Comparison of ENCODE assay signal across 8 cellular contexts in genomic region chr16:351804-352520, GRCh38. TPM values are rescaled to one million over a fixed set of nuclear protein-coding genes. Genes with fewer than 3 reads are reported as not detected.
DNase-seq lines count a peak whose midpoint lies in the region; ATAC-seq, FAIRE-seq and TF ChIP-seq lines count a peak whose summit lies in the region.

No MANE protein-coding gene starts in this region.

- peak overlapping the region; percentile 89 to 97 (median 92) for H3K4me3 Mint-ChIP-seq in brain

- no peak for FAIRE-seq in HepG2 (lab: Jason Lieb, UNC)

- H3K27me3 ChIP-seq in HepG2 (ENCODE audit: control insufficient read depth in 1 of 2, insufficient read depth in 2 of 2, low read length in 2 of 2) (no peaks in the 10 kb centered on the region), testis (no peaks in the 10 kb centered on the region)

- H3K4me1 Mint-ChIP-seq in brain: peaks cover 32% of the 10 kb centered on the region

- H3K4me2 ChIP-seq in HepG2 (ENCODE audit: low read depth, low read length): peak overlapping the region; percentile 74

- H3K36me3 ChIP-seq in HepG2 (replicated peaks in 1 of 2; ENCODE audit: control insufficient read depth in 1 of 2, insufficient read depth in 2 of 2, low read length in 2 of 2) (peaks cover 2 to 15% of the 10 kb centered on the region in 2 experiments; a peak in 4 of 5 replicates), testis (ENCODE audit: low read depth, missing control alignments) (no peaks in the 10 kb centered on the region)

- no peak overlapping the region for H2AFZ ChIP-seq in HepG2 (ENCODE audit: low read length)

- H3K9me3 Mint-ChIP-seq in brain: peaks cover 0 to 3% (median 0%) of the 10 kb centered on the region in 5 experiments

- in situ Hi-C loops in HepG2 (cut with HindIII; ENCODE audit: extremely low pct_ligation_motif_present, low pct_unique_long_range_greater_than_20kb): no loop called here

- no peak for TF ChIP-seq EP300 in HepG2 (IDR thresholded peaks at IDR 0.05; ENCODE audit: low read depth in 2 of 2, low read length in 2 of 2)
- no peak for TF ChIP-seq EP300 in HepG2 (CRISPR knock-in tag; IDR thresholded peaks at IDR 0.05; ENCODE audit: borderline replicate concordance)

- TF ChIP-seq RAD21 in HepG2 (CRISPR knock-in tag; IDR thresholded peaks at IDR 0.05): 0 out of 2 replicates have a peak, but pooled peaks have one; percentile 40

- H3K27ac ChIP-seq in HepG2 (ENCODE audit: extremely low read length, insufficient read depth, low read length) (peak overlapping the region; percentile 61), testis (peak overlapping the region in 1 of 2 donors; percentile 24)

- no peaks in the 10 kb centered on the region for H3K9me3 ChIP-seq in HepG2 (ENCODE audit: low read length)
- no peaks in the 10 kb centered on the region for H3K9me3 ChIP-seq in testis

- WGBS in HepG2 (ENCODE audit: low lambda C conversion rate): 2% methylated on average over 32 of the region's 95 CpGs
- WGBS in testis, 2 donors: 1 to 3% methylated on average over 4 to 44 of the region's 95 CpGs

- peak overlapping the region; percentile 77 to 93 (median 89) for H3K27ac Mint-ChIP-seq in brain

- TF ChIP-seq POLR2A in HepG2 (IDR thresholded peaks at IDR 0.05; ENCODE audit: insufficient read depth in 1 of 2, low read depth in 2 of 2, low read length in 2 of 2) (0 out of 4 replicates have a peak, but pooled peaks have one; percentile 15 to 25), testis (IDR thresholded peaks at IDR 0.05) (no peak)

- H3K79me2 ChIP-seq in HepG2 (ENCODE audit: insufficient read depth, low read length): peaks cover 46% of the 10 kb centered on the region

- intact Hi-C loops in HepG2 (cut with micrococcal nuclease; ENCODE audit: unreplicated experiment): no loop called here
- intact Hi-C loops in testis (cut with DNase I; ENCODE audit: low total_unique reads): no loop called here

- peak overlapping the region; percentile 86 for H3K9ac ChIP-seq in HepG2 (ENCODE audit: insufficient read depth, low read depth, low read length)

- peaks cover 74% of the 10 kb centered on the region for H3K4me1 ChIP-seq in HepG2 (ENCODE audit: insufficient read depth, low read length)
- no peaks in the 10 kb centered on the region for H3K4me1 ChIP-seq in testis

- H4K20me1 ChIP-seq in HepG2 (ENCODE audit: insufficient read depth, low read length): peaks cover 10% of the 10 kb centered on the region

- no peaks in the 10 kb centered on the region for H3K27me3 Mint-ChIP-seq in brain

- ATAC-seq in GM21717 (IDR thresholded peaks at IDR 0.05; ENCODE audit: unreplicated experiment) (peak; percentile 16), HepG2 (no peak)

- DNase-seq in M059J (ENCODE audit: low read depth): peak; percentile 25
- DNase-seq in HepG2 (ENCODE audit: low spot score): no peak
- DNase-seq in testis: no peak
- DNase-seq in NCI-H1105 (lab: John Stamatoyannopoulos, UW): no peak
- DNase-seq in NCI-H510A (lab: John Stamatoyannopoulos, UW): no peak

- CTCF ChIA-PET in HepG2 (lab: Yijun Ruan, JAX; ENCODE audit: low intra/inter-chr PET ratio, low total read pairs): no interaction called here

- H3K36me3 Mint-ChIP-seq in brain: peaks cover 15% of the 10 kb centered on the region

- H3K4me3 ChIP-seq in GM08714 (ENCODE audit: low read length) (peak overlapping the region; percentile 94), HepG2 (replicated peaks in 1 of 3; ENCODE audit: insufficient read depth in 1 of 3, low read depth in 2 of 3, low read length in 3 of 3) (peak overlapping the region; percentile 65 to 78 (median 67)), testis (peak overlapping the region; percentile 60 to 66)

- TF ChIP-seq CTCF in brain (conservative IDR thresholded peaks at IDR 0.05) (no peak), HepG2 (CRISPR knock-in tag; IDR thresholded peaks at IDR 0.05) (no peak), testis (IDR thresholded peaks at IDR 0.05) (no peak)

- POLR2A ChIA-PET in HepG2 (lab: Yijun Ruan, JAX): interaction anchor here (0.6 to 2.4 kb wide), 21 partner anchors 9 to 299 kb away, joined by 3 to 31 read pairs (median 5); partner anchors contain the start of genes DECR2, FAM234A, METTL26 and MRPL28

- BruUV-seq in HepG2 (replicated peaks; lab: Mats Ljungman, UMichigan): no TSS peak

RNA-seq across cellular contexts. Expression of gene AXIN1, which starts 0.6 kb away (rescaled TPM):
- 6.6 and 15.5 TPM in 2 replicates for total RNA-seq in M059J (2014; rRNA removed; shearing (Covaris generic))
- polyA plus RNA-seq in brain (ENCODE audit: insufficient read depth, low read depth, low replicate concordance) (21.6 TPM), HepG2 (2011; rRNA removed) (26.0 and 28.5 TPM in 2 replicates), testis (ENCODE audit: insufficient read depth, low read depth, low replicate concordance) (19.4 TPM)
- total RNA-seq in HepG2 (2016; rRNA removed; fragmentation: Illumina TruSeq; extraction: Trizol) (18.8 and 24.0 TPM in 2 replicates), testis (10 to 100 TPM; 30.6 to 32.0 TPM)
- 17.0 and 18.3 TPM in 2 replicates for total RNA-seq in HepG2 (2016; cell fraction: cytosol; rRNA removed; fragmentation: Illumina TruSeq; extraction: Trizol; ENCODE audit: low read depth)
- 14.2 and 23.9 TPM in 2 replicates for total RNA-seq in HepG2 (2016; cell fraction: insoluble cytoplasmic fraction; rRNA removed; fragmentation: Illumina TruSeq; extraction: Trizol)
- 32.6 and 32.8 TPM in 2 replicates for total RNA-seq in HepG2 (2016; cell fraction: membrane; rRNA removed; fragmentation: Illumina TruSeq; extraction: Trizol)
- 14.9 and 17.5 TPM in 2 replicates for total RNA-seq in HepG2 (2016; cell fraction: nucleus; rRNA removed; fragmentation: Illumina TruSeq; extraction: Trizol)
- polyA plus RNA-seq in HepG2 (2011; cell fraction: cytosol; rRNA removed): 37.0 and 44.7 TPM in 2 replicates
- 55.4 and 62.8 TPM in 2 replicates for polyA plus RNA-seq in HepG2 (2011; cell fraction: nucleus; rRNA removed)
- polyA plus RNA-seq in HepG2 (2012): 28.4 and 30.4 TPM in 2 replicates
- polyA plus RNA-seq in HepG2 (2016; cell fraction: cytosol; fragmentation: Illumina TruSeq; extraction: Trizol; ENCODE audit: low read depth): 8.5 and 8.8 TPM in 2 replicates
- polyA plus RNA-seq in HepG2 (2016; cell fraction: insoluble cytoplasmic fraction; fragmentation: Illumina TruSeq; extraction: Trizol; ENCODE audit: low read depth): 19.0 and 24.8 TPM in 2 replicates
- 22.0 and 23.4 TPM in 2 replicates for polyA plus RNA-seq in HepG2 (2016; cell fraction: membrane; fragmentation: Illumina TruSeq; extraction: Trizol; ENCODE audit: low read depth)
- polyA plus RNA-seq in HepG2 (2016; cell fraction: nucleus; fragmentation: Illumina TruSeq; extraction: Trizol; ENCODE audit: insufficient read depth, low read depth): 30.6 and 31.6 TPM in 2 replicates
- 10.4 and 24.0 TPM in 2 replicates for polyA minus RNA-seq in HepG2 (2011; rRNA and poly(A)+ RNA removed; ENCODE audit: low replicate concordance)
- 21.4 and 23.6 TPM in 2 replicates for polyA minus RNA-seq in HepG2 (2011; cell fraction: cytosol; rRNA and poly(A)+ RNA removed)
- polyA minus RNA-seq in HepG2 (2011; cell fraction: nucleus; rRNA and poly(A)+ RNA removed): 14.3 and 15.7 TPM in 2 replicates

RNA-seq across cellular contexts. Expression of gene MRPL28, which starts 18.4 kb away (rescaled TPM):
- 162 and 177 TPM in 2 replicates for total RNA-seq in M059J (2014; rRNA removed; shearing (Covaris generic))
- polyA plus RNA-seq in brain (ENCODE audit: insufficient read depth, low read depth, low replicate concordance): 147 TPM
- 114 and 128 TPM in 2 replicates for total RNA-seq in HepG2 (2016; rRNA removed; fragmentation: Illumina TruSeq; extraction: Trizol)
- 30.5 and 32.3 TPM in 2 replicates for total RNA-seq in HepG2 (2016; cell fraction: cytosol; rRNA removed; fragmentation: Illumina TruSeq; extraction: Trizol; ENCODE audit: low read depth)
- 115 and 131 TPM in 2 replicates for total RNA-seq in HepG2 (2016; cell fraction: insoluble cytoplasmic fraction; rRNA removed; fragmentation: Illumina TruSeq; extraction: Trizol)
- total RNA-seq in HepG2 (2016; cell fraction: membrane; rRNA removed; fragmentation: Illumina TruSeq; extraction: Trizol): 36.8 and 38.6 TPM in 2 replicates
- 35.6 and 38.6 TPM in 2 replicates for total RNA-seq in HepG2 (2016; cell fraction: nucleus; rRNA removed; fragmentation: Illumina TruSeq; extraction: Trizol)
- polyA plus RNA-seq in HepG2 (2011; rRNA removed): 121 and 135 TPM in 2 replicates
- polyA plus RNA-seq in HepG2 (2011; cell fraction: cytosol; rRNA removed): 141 and 211 TPM in 2 replicates
- 65.0 and 69.2 TPM in 2 replicates for polyA plus RNA-seq in HepG2 (2011; cell fraction: nucleus; rRNA removed)
- 50.0 and 56.2 TPM in 2 replicates for polyA plus RNA-seq in HepG2 (2012)
- 35.7 and 36.6 TPM in 2 replicates for polyA plus RNA-seq in HepG2 (2016; cell fraction: cytosol; fragmentation: Illumina TruSeq; extraction: Trizol; ENCODE audit: low read depth)
- polyA plus RNA-seq in HepG2 (2016; cell fraction: insoluble cytoplasmic fraction; fragmentation: Illumina TruSeq; extraction: Trizol; ENCODE audit: low read depth): 162 and 166 TPM in 2 replicates
- polyA plus RNA-seq in HepG2 (2016; cell fraction: membrane; fragmentation: Illumina TruSeq; extraction: Trizol; ENCODE audit: low read depth): 35.5 and 36.2 TPM in 2 replicates
- polyA plus RNA-seq in HepG2 (2016; cell fraction: nucleus; fragmentation: Illumina TruSeq; extraction: Trizol; ENCODE audit: insufficient read depth, low read depth): 85.4 and 90.0 TPM in 2 replicates
- polyA minus RNA-seq in HepG2 (2011; rRNA and poly(A)+ RNA removed; ENCODE audit: low replicate concordance): 51.3 and 73.8 TPM in 2 replicates
- 29.4 and 29.5 TPM in 2 replicates for polyA minus RNA-seq in HepG2 (2011; cell fraction: cytosol; rRNA and poly(A)+ RNA removed)
- polyA minus RNA-seq in HepG2 (2011; cell fraction: nucleus; rRNA and poly(A)+ RNA removed): 10.2 and 13.2 TPM in 2 replicates
- total RNA-seq in testis: 100 to 1,000 TPM; 108 to 119 TPM
- 161 TPM for polyA plus RNA-seq in testis (ENCODE audit: insufficient read depth, low read depth, low replicate concordance)

RNA-seq across cellular contexts. Expression of gene PGAP6, which starts 29.8 kb away (rescaled TPM):
- total RNA-seq in M059J (2014; rRNA removed; shearing (Covaris generic)): 54.9 and 71.2 TPM in 2 replicates
- polyA plus RNA-seq in brain (ENCODE audit: insufficient read depth, low read depth, low replicate concordance) (28.1 TPM), HepG2 (2011; rRNA removed) (136 and 192 TPM in 2 replicates), testis (ENCODE audit: insufficient read depth, low read depth, low replicate concordance) (121 TPM)
- total RNA-seq in HepG2 (2016; rRNA removed; fragmentation: Illumina TruSeq; extraction: Trizol) (33.7 and 52.7 TPM in 2 replicates), testis (100 to 1,000 TPM; 261 to 265 TPM)
- total RNA-seq in HepG2 (2016; cell fraction: cytosol; rRNA removed; fragmentation: Illumina TruSeq; extraction: Trizol; ENCODE audit: low read depth): 52.2 and 54.4 TPM in 2 replicates
- 27.1 and 52.1 TPM in 2 replicates for total RNA-seq in HepG2 (2016; cell fraction: insoluble cytoplasmic fraction; rRNA removed; fragmentation: Illumina TruSeq; extraction: Trizol)
- total RNA-seq in HepG2 (2016; cell fraction: membrane; rRNA removed; fragmentation: Illumina TruSeq; extraction: Trizol): 108 and 112 TPM in 2 replicates
- total RNA-seq in HepG2 (2016; cell fraction: nucleus; rRNA removed; fragmentation: Illumina TruSeq; extraction: Trizol): 36.6 and 38.8 TPM in 2 replicates
- polyA plus RNA-seq in HepG2 (2011; cell fraction: cytosol; rRNA removed): 183 and 222 TPM in 2 replicates
- 308 and 324 TPM in 2 replicates for polyA plus RNA-seq in HepG2 (2011; cell fraction: nucleus; rRNA removed)
- 54.7 and 75.9 TPM in 2 replicates for polyA plus RNA-seq in HepG2 (2012)
- 90.3 and 94.2 TPM in 2 replicates for polyA plus RNA-seq in HepG2 (2016; cell fraction: cytosol; fragmentation: Illumina TruSeq; extraction: Trizol; ENCODE audit: low read depth)
- 43.3 and 54.7 TPM in 2 replicates for polyA plus RNA-seq in HepG2 (2016; cell fraction: insoluble cytoplasmic fraction; fragmentation: Illumina TruSeq; extraction: Trizol; ENCODE audit: low read depth)
- polyA plus RNA-seq in HepG2 (2016; cell fraction: membrane; fragmentation: Illumina TruSeq; extraction: Trizol; ENCODE audit: low read depth): 117 and 127 TPM in 2 replicates
- polyA plus RNA-seq in HepG2 (2016; cell fraction: nucleus; fragmentation: Illumina TruSeq; extraction: Trizol; ENCODE audit: insufficient read depth, low read depth): 107 and 123 TPM in 2 replicates
- polyA minus RNA-seq in HepG2 (2011; rRNA and poly(A)+ RNA removed; ENCODE audit: low replicate concordance): 53.1 and 397 TPM in 2 replicates
- polyA minus RNA-seq in HepG2 (2011; cell fraction: cytosol; rRNA and poly(A)+ RNA removed): 61.4 and 63.3 TPM in 2 replicates
- 26.0 and 48.0 TPM in 2 replicates for polyA minus RNA-seq in HepG2 (2011; cell fraction: nucleus; rRNA and poly(A)+ RNA removed)

RNA-seq across cellular contexts. Expression of gene NME4, which starts 45.0 kb away (rescaled TPM):
- 92.0 and 101 TPM in 2 replicates for total RNA-seq in M059J (2014; rRNA removed; shearing (Covaris generic))
- polyA plus RNA-seq in brain (ENCODE audit: insufficient read depth, low read depth, low replicate concordance): 61.3 TPM
- 82.8 and 121 TPM in 2 replicates for total RNA-seq in HepG2 (2016; rRNA removed; fragmentation: Illumina TruSeq; extraction: Trizol)
- total RNA-seq in HepG2 (2016; cell fraction: cytosol; rRNA removed; fragmentation: Illumina TruSeq; extraction: Trizol; ENCODE audit: low read depth): 711 and 716 TPM in 2 replicates
- total RNA-seq in HepG2 (2016; cell fraction: insoluble cytoplasmic fraction; rRNA removed; fragmentation: Illumina TruSeq; extraction: Trizol): 79.6 and 119 TPM in 2 replicates
- total RNA-seq in HepG2 (2016; cell fraction: membrane; rRNA removed; fragmentation: Illumina TruSeq; extraction: Trizol): 463 and 513 TPM in 2 replicates
- 47.7 and 52.8 TPM in 2 replicates for total RNA-seq in HepG2 (2016; cell fraction: nucleus; rRNA removed; fragmentation: Illumina TruSeq; extraction: Trizol)
- 263 and 275 TPM in 2 replicates for polyA plus RNA-seq in HepG2 (2011; rRNA removed)
- polyA plus RNA-seq in HepG2 (2011; cell fraction: cytosol; rRNA removed): 199 and 344 TPM in 2 replicates
- 245 and 274 TPM in 2 replicates for polyA plus RNA-seq in HepG2 (2011; cell fraction: nucleus; rRNA removed)
- 136 and 145 TPM in 2 replicates for polyA plus RNA-seq in HepG2 (2012)
- 1,773 and 1,829 TPM in 2 replicates for polyA plus RNA-seq in HepG2 (2016; cell fraction: cytosol; fragmentation: Illumina TruSeq; extraction: Trizol; ENCODE audit: low read depth)
- polyA plus RNA-seq in HepG2 (2016; cell fraction: insoluble cytoplasmic fraction; fragmentation: Illumina TruSeq; extraction: Trizol; ENCODE audit: low read depth): 189 and 200 TPM in 2 replicates
- 997 and 1,012 TPM in 2 replicates for polyA plus RNA-seq in HepG2 (2016; cell fraction: membrane; fragmentation: Illumina TruSeq; extraction: Trizol; ENCODE audit: low read depth)
- 195 and 217 TPM in 2 replicates for polyA plus RNA-seq in HepG2 (2016; cell fraction: nucleus; fragmentation: Illumina TruSeq; extraction: Trizol; ENCODE audit: insufficient read depth, low read depth)
- 21.3 and 147 TPM in 2 replicates for polyA minus RNA-seq in HepG2 (2011; rRNA and poly(A)+ RNA removed; ENCODE audit: low replicate concordance)
- 51.2 and 63.8 TPM in 2 replicates for polyA minus RNA-seq in HepG2 (2011; cell fraction: cytosol; rRNA and poly(A)+ RNA removed)
- 27.2 and 27.9 TPM in 2 replicates for polyA minus RNA-seq in HepG2 (2011; cell fraction: nucleus; rRNA and poly(A)+ RNA removed)
- total RNA-seq in testis: 100 to 1,000 TPM in 1 of 2 donors, 10 to 100 TPM in 1; 87.5 to 107 TPM
- polyA plus RNA-seq in testis (ENCODE audit: insufficient read depth, low read depth, low replicate concordance): 79.2 TPM

RNA-seq across cellular contexts. Expression of gene DECR2, which starts 49.7 kb away (rescaled TPM):
- 2.2 and 6.6 TPM in 2 replicates for total RNA-seq in M059J (2014; rRNA removed; shearing (Covaris generic))
- polyA plus RNA-seq in brain (ENCODE audit: insufficient read depth, low read depth, low replicate concordance) (7.7 TPM), HepG2 (2011; rRNA removed) (44.6 and 51.2 TPM in 2 replicates), testis (ENCODE audit: insufficient read depth, low read depth, low replicate concordance) (33.2 TPM)
- total RNA-seq in HepG2 (2016; rRNA removed; fragmentation: Illumina TruSeq; extraction: Trizol) (27.8 and 36.3 TPM in 2 replicates), testis (10 to 100 TPM; 52.2 to 56.1 TPM)
- total RNA-seq in HepG2 (2016; cell fraction: cytosol; rRNA removed; fragmentation: Illumina TruSeq; extraction: Trizol; ENCODE audit: low read depth): 22.1 and 28.4 TPM in 2 replicates
- total RNA-seq in HepG2 (2016; cell fraction: insoluble cytoplasmic fraction; rRNA removed; fragmentation: Illumina TruSeq; extraction: Trizol): 28.1 and 37.2 TPM in 2 replicates
- 22.1 and 27.1 TPM in 2 replicates for total RNA-seq in HepG2 (2016; cell fraction: membrane; rRNA removed; fragmentation: Illumina TruSeq; extraction: Trizol)
- 34.5 and 35.9 TPM in 2 replicates for total RNA-seq in HepG2 (2016; cell fraction: nucleus; rRNA removed; fragmentation: Illumina TruSeq; extraction: Trizol)
- 29.5 and 53.6 TPM in 2 replicates for polyA plus RNA-seq in HepG2 (2011; cell fraction: cytosol; rRNA removed)
- polyA plus RNA-seq in HepG2 (2011; cell fraction: nucleus; rRNA removed): 220 and 244 TPM in 2 replicates
- 22.1 and 23.1 TPM in 2 replicates for polyA plus RNA-seq in HepG2 (2012)
- 13.3 and 15.1 TPM in 2 replicates for polyA plus RNA-seq in HepG2 (2016; cell fraction: cytosol; fragmentation: Illumina TruSeq; extraction: Trizol; ENCODE audit: low read depth)
- 31.8 and 35.2 TPM in 2 replicates for polyA plus RNA-seq in HepG2 (2016; cell fraction: insoluble cytoplasmic fraction; fragmentation: Illumina TruSeq; extraction: Trizol; ENCODE audit: low read depth)
- polyA plus RNA-seq in HepG2 (2016; cell fraction: membrane; fragmentation: Illumina TruSeq; extraction: Trizol; ENCODE audit: low read depth): 19.1 and 19.5 TPM in 2 replicates
- 124 and 131 TPM in 2 replicates for polyA plus RNA-seq in HepG2 (2016; cell fraction: nucleus; fragmentation: Illumina TruSeq; extraction: Trizol; ENCODE audit: insufficient read depth, low read depth)
- 15.9 and 53.9 TPM in 2 replicates for polyA minus RNA-seq in HepG2 (2011; rRNA and poly(A)+ RNA removed; ENCODE audit: low replicate concordance)
- polyA minus RNA-seq in HepG2 (2011; cell fraction: cytosol; rRNA and poly(A)+ RNA removed): 17.0 and 17.7 TPM in 2 replicates
- polyA minus RNA-seq in HepG2 (2011; cell fraction: nucleus; rRNA and poly(A)+ RNA removed): 25.4 and 25.9 TPM in 2 replicates
